ENCODE assay signal across 9 cellular contexts in genomic region chr2:110858135-110858737, GRCh38.
DNase-seq lines count a peak whose midpoint lies in the region; ATAC-seq and TF ChIP-seq lines count a peak whose summit lies in the region.
"Had no signal": no experiment of that assay in that cellular context is flagged by ENCODE, and none has a peak within 500 bp of the region (broad histone marks: within the 10 kb centered on the region; RNA-seq: fewer than 3 reads in every experiment).

No MANE protein-coding gene starts in this region.

- H3F3A ChIP-seq in GM23248 (ENCODE audit: insufficient read depth), result no peaks in the 10 kb centered on the region

- H3K9me2 ChIP-seq in Karpas-422 (replicated peaks; ENCODE audit: insufficient read depth, low read length) (no peaks in the 10 kb centered on the region), GM23248 (ENCODE audit: insufficient read depth) (no peaks in the 10 kb centered on the region)

- CTCF ChIA-PET in CD4-positive, alpha-beta T cell (lab: Charles Lee), result interaction anchor here (1.3 to 2.0 kb wide), 2 partner anchors 11 to 46 kb away, joined by 5 to 6 read pairs; no protein-coding TSS in a partner anchor

- peaks cover 6% of the 10 kb centered on the region for H3K27me3 ChIP-seq in CD4-positive, alpha-beta T cell (ENCODE audit: control insufficient read depth, insufficient read depth, low read length)
- 0 out of 2 replicates have a peak, but pooled peaks cover 4% of the 10 kb centered on the region for H3K27me3 ChIP-seq in Karpas-422 (ENCODE audit: low read length)
- peaks cover 51% of the 10 kb centered on the region for H3K27me3 ChIP-seq in GM23248 (replicated peaks; ENCODE audit: insufficient read depth)

- H3K4me3 ChIP-seq in Karpas-422 (ENCODE audit: low read length), result peak overlapping the region; percentile 56
- no peak overlapping the region for H3K4me3 ChIP-seq in GM23248

- POLR2A ChIA-PET in CD4-positive, alpha-beta T cell (lab: Charles Lee), result interaction anchor here (0.9 to 1.2 kb wide), 4 partner anchors 11 to 263 kb away, joined by 3 to 5 read pairs (median 4); partner anchors contain the start of gene BCL2L11

- H3K27ac Mint-ChIP-seq in CD4-positive, alpha-beta T cell, result peak overlapping the region; percentile 79
- H3K27ac Mint-ChIP-seq in activated T-cell treated with anti-CD3 and anti-CD28 coated beads, Interleukin-2, amount 50 U/mL, for 72 hours, result peak overlapping the region; percentile 30
- H3K27ac Mint-ChIP-seq in nephron, result peak overlapping the region in 2 of 3 experiments; percentile 29 to 39

- H3K9me3 Mint-ChIP-seq in CD4-positive, alpha-beta T cell, result no peaks in the 10 kb centered on the region
- H3K9me3 Mint-ChIP-seq in activated T-cell treated with anti-CD3 and anti-CD28 coated beads, Interleukin-2, amount 50 U/mL, for 72 hours, result no peaks in the 10 kb centered on the region
- H3K9me3 Mint-ChIP-seq in nephron, result no peaks in the 10 kb centered on the region

- peak overlapping the region; percentile 73 for H3K27ac ChIP-seq in CD4-positive, alpha-beta T cell (ENCODE audit: low read depth, low read length)
- H3K27ac ChIP-seq in Karpas-422 (ENCODE audit: low read length) (peak overlapping the region; percentile 55), GM23248 (no peak overlapping the region)
- H3K27ac ChIP-seq: neutrophil had no signal

- in situ Hi-C loops in GM23248 (cut with MboI), result no loop called here

- no peak for TF ChIP-seq CTCF in CD4-positive, alpha-beta T cell (IDR thresholded peaks at IDR 0.05)
- TF ChIP-seq CTCF in nephron (IDR thresholded peaks at IDR 0.05; ENCODE audit: unreplicated experiment in 3 of 3), result no peak

- H3K4me3 Mint-ChIP-seq in CD4-positive, alpha-beta T cell, result peak overlapping the region; percentile 75
- H3K4me3 Mint-ChIP-seq in activated T-cell treated with anti-CD3 and anti-CD28 coated beads, Interleukin-2, amount 50 U/mL, for 72 hours, result peak overlapping the region; percentile 65 to 83
- no peak overlapping the region for H3K4me3 Mint-ChIP-seq in nephron

- peaks cover 4% of the 10 kb centered on the region for H3K27me3 Mint-ChIP-seq in CD4-positive, alpha-beta T cell
- peaks cover 63% of the 10 kb centered on the region for H3K27me3 Mint-ChIP-seq in activated T-cell treated with anti-CD3 and anti-CD28 coated beads, Interleukin-2, amount 50 U/mL, for 72 hours (ENCODE audit: low read depth)
- H3K27me3 Mint-ChIP-seq in nephron (ENCODE audit: low read depth), result peaks cover 12% of the 10 kb centered on the region

- no peaks in the 10 kb centered on the region for H3K9me3 ChIP-seq in CD4-positive, alpha-beta T cell (ENCODE audit: control insufficient read depth, low read length)
- H3K9me3 ChIP-seq in Karpas-422 (ENCODE audit: low read length), result no peaks in the 10 kb centered on the region
- H3K9me3 ChIP-seq in GM23248 (ENCODE audit: low read depth), result no peaks in the 10 kb centered on the region
- H3K9me3 ChIP-seq: neutrophil had no signal

- H3K9ac ChIP-seq in Karpas-422 (ENCODE audit: low read length) (peak overlapping the region; percentile 24), GM23248 (no peak overlapping the region)

- H2AFZ ChIP-seq in Karpas-422 (ENCODE audit: low read length), result no peak overlapping the region
- no peak overlapping the region for H2AFZ ChIP-seq in GM23248

- peaks cover 55% of the 10 kb centered on the region for H3K4me1 Mint-ChIP-seq in CD4-positive, alpha-beta T cell (ENCODE audit: low read depth)
- H3K4me1 Mint-ChIP-seq in activated T-cell treated with anti-CD3 and anti-CD28 coated beads, Interleukin-2, amount 50 U/mL, for 72 hours (ENCODE audit: low read depth), result peaks cover 76% of the 10 kb centered on the region
- H3K4me1 Mint-ChIP-seq in nephron, result peaks cover 18% of the 10 kb centered on the region

- no peaks in the 10 kb centered on the region for H3K36me3 Mint-ChIP-seq in CD4-positive, alpha-beta T cell (ENCODE audit: low read depth)
- H3K36me3 Mint-ChIP-seq in activated T-cell treated with anti-CD3 and anti-CD28 coated beads, Interleukin-2, amount 50 U/mL, for 72 hours (ENCODE audit: insufficient read depth in 2 of 2), result peaks cover 0 to 2% of the 10 kb centered on the region in 2 donors
- H3K36me3 Mint-ChIP-seq in nephron (ENCODE audit: low read depth), result no peaks in the 10 kb centered on the region

- peak; percentile 96 for ATAC-seq in CD4-positive, alpha-beta T cell (ENCODE audit: poor library complexity)
- peak; percentile 90 for ATAC-seq in GM21447 (IDR thresholded peaks at IDR 0.05; ENCODE audit: unreplicated experiment)
- peak; percentile 97 for ATAC-seq in activated T-cell treated with anti-CD3 and anti-CD28 coated beads, Interleukin-2, amount 50 U/mL, for 72 hours (replicated peaks in 1 of 2)

- no peaks in the 10 kb centered on the region; the same call in 1 of the 2 replicates for H4K20me1 ChIP-seq in Karpas-422 (ENCODE audit: insufficient read depth, low read depth, low read length)
- H4K20me1 ChIP-seq in GM23248 (ENCODE audit: insufficient read depth), result no peaks in the 10 kb centered on the region

- intact Hi-C loops in CD4-positive, alpha-beta T cell (cut with DNase I, micrococcal nuclease), result no loop called here

- H3K36me3 ChIP-seq in Karpas-422 (ENCODE audit: insufficient read depth, low read length) (no peaks in the 10 kb centered on the region), GM23248 (ENCODE audit: low read depth) (no peaks in the 10 kb centered on the region)
- H3K36me3 ChIP-seq: neutrophil had no signal

- 31 to 35% methylated on average over 13 of the region's 13 CpGs for WGBS in GM23248 (ENCODE audit: low coverage in 1 of 2, low lambda C conversion rate in 2 of 2, missing lambda C conversion rate in 2 of 2), 2 experiments

- H3K4me2 ChIP-seq in Karpas-422 (ENCODE audit: low read depth, low read length, poor library complexity, severe bottlenecking), result peak overlapping the region; percentile 71
- H3K4me2 ChIP-seq in GM23248 (ENCODE audit: unreplicated experiment), result no peak overlapping the region

- DNase-seq in CD4-positive, alpha-beta T cell, result peak; percentile 26 to 73 (median 38)
- peak; percentile 74 for DNase-seq in Karpas-422
- DNase-seq in activated T-cell treated with anti-CD3 and anti-CD28 coated beads, Interleukin-2, amount 50 U/mL, for 72 hours, result peak; percentile 67 to 82
- DNase-seq in NCI-H1694 (lab: John Stamatoyannopoulos, UW), result no peak
- no peak for DNase-seq in GM23248
- no peak for DNase-seq in HCEC 1CT

- no peaks in the 10 kb centered on the region for H3K79me2 ChIP-seq in Karpas-422 (ENCODE audit: low read length)
- H3K79me2 ChIP-seq in GM23248 (ENCODE audit: insufficient read depth), result no peaks in the 10 kb centered on the region

- H3K4me1 ChIP-seq in Karpas-422 (ENCODE audit: low read length) (peaks cover 28% of the 10 kb centered on the region), GM23248 (ENCODE audit: insufficient read depth) (no peaks in the 10 kb centered on the region)

Comparison
In these comparisons a context has a peak if more than half of its experiments do, and no peak if none do; other contexts are left out.
1. DNase-seq: peak in CD4-positive, alpha-beta T cell (10 of 10), Karpas-422 (single experiment) and activated T-cell treated with anti-CD3 and anti-CD28 coated beads, Interleukin-2, amount 50 U/mL, for 72 hours (2 of 2); none in NCI-H1694 (single experiment), GM23248 (single experiment) and HCEC 1CT (single experiment).
2. H3K4me3 Mint-ChIP-seq: peak in CD4-positive, alpha-beta T cell (single experiment) and activated T-cell treated with anti-CD3 and anti-CD28 coated beads, Interleukin-2, amount 50 U/mL, for 72 hours (2 of 2); none in nephron (0 of 3).
3. Peak in every context shown above with its lines, with median percentiles within 50 percentile points of each other: ATAC-seq and H3K27ac Mint-ChIP-seq.